ENCODE assay signal across 14 cellular contexts in the genomic region with DNA sequence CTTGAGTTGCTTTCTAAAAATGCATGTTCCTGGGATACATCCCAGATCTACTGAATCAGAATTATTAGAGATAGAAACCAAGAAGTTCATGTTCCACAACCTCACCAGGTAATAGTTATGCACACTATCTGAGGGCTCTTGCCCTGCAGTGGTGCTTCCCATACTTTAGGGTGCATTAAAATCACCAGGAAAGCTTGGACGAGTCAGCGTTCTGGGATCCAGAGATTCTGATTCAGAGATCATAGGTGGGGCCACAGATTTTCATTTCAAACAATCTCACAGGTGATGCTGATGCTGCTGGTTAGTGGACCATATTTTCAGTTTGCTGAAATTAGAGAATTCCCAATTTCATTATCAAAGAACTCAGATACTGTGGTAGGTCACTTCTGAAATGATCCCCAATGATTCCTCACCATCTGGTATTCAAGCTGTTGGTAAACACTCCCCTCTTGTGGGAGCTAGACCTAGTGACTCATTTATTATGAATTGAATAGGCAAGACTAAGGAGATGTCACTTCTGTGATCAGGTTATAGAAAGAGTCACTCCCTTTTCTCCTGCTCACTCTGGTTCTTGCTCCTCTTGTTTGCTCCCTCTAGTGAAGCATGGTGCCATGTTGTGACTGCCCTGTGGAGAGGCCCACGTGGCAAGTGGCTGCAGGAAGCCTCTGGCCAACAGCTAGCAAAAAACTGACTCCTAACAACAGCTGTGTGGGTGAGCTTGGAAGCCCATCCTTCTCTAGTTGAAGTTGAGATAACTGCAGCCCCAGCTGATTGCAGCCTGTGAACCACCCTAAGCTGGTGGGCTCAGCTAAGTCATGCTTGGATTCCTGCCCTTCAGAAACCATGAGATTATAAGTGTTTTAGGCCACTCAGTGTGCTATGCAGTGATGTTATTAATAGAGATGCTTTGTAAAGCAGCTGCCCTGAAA. TPM values are rescaled to one million over a fixed set of nuclear protein-coding genes. Genes with fewer than 3 reads are reported as not detected.
A peak's percentile ranks its signal among the peaks of the same experiment; 100 is the strongest.
DNase-seq lines count a peak whose midpoint lies in the region; ATAC-seq and TF ChIP-seq lines count a peak whose summit lies in the region.
"Had no signal": no experiment of that assay in that cellular context is flagged by ENCODE, and none has a peak within 500 bp of the region (broad histone marks: within the 10 kb centered on the region; RNA-seq: fewer than 3 reads in every experiment).

No MANE protein-coding gene starts in this region.

- H2AFZ ChIP-seq in MM.1S (ENCODE audit: low read length) = no peak overlapping the region
- no peak overlapping the region for H2AFZ ChIP-seq in parathyroid adenoma

- H3K4me1 Mint-ChIP-seq in activated CD8-positive, alpha-beta T cell treated with anti-CD3 and anti-CD28 coated beads, Interleukin-2, amount 10 ng/mL, durations not matched to agents 7 days and 5 days (ENCODE audit: low read depth) = no peaks in the 10 kb centered on the region
- no peaks in the 10 kb centered on the region for H3K4me1 Mint-ChIP-seq in activated CD4-positive, alpha-beta memory T cell treated with anti-CD3 and anti-CD28 coated beads for 36 hours (ENCODE audit: low read depth)
- H3K4me1 Mint-ChIP-seq: IgD-negative memory B cell had no signal

- no peak overlapping the region for H3K9ac ChIP-seq in MM.1S (ENCODE audit: low read length)
- H3K9ac ChIP-seq in parathyroid adenoma = no peak overlapping the region

- no peaks in the 10 kb centered on the region for H3K27me3 ChIP-seq in MM.1S (replicated peaks; ENCODE audit: insufficient read depth, low read length)
- no peaks in the 10 kb centered on the region for H3K27me3 ChIP-seq in parathyroid adenoma (ENCODE audit: control insufficient read depth, insufficient read depth, low read length)
- H3K27me3 ChIP-seq: suprapubic skin had no signal

- POLR2A ChIA-PET in activated CD8-positive, alpha-beta T cell treated with anti-CD3 and anti-CD28 coated beads, Interleukin-2, amount 10 ng/mL, durations not matched to agents 7 days and 5 days (lab: Charles Lee) = no interaction called here
- POLR2A ChIA-PET in activated CD4-positive, alpha-beta memory T cell treated with anti-CD3 and anti-CD28 coated beads for 36 hours (lab: Charles Lee) = no interaction called here

- H3K27ac ChIP-seq in MM.1S (ENCODE audit: low read length) = no peak overlapping the region
- H3K27ac ChIP-seq in parathyroid adenoma = no peak overlapping the region
- H3K27ac ChIP-seq: suprapubic skin had no signal

- no peak overlapping the region for H3K27ac Mint-ChIP-seq in activated CD8-positive, alpha-beta T cell treated with anti-CD3 and anti-CD28 coated beads, Interleukin-2, amount 10 ng/mL, durations not matched to agents 7 days and 5 days
- no peak overlapping the region for H3K27ac Mint-ChIP-seq in activated CD4-positive, alpha-beta memory T cell treated with anti-CD3 and anti-CD28 coated beads for 36 hours
- H3K27ac Mint-ChIP-seq: IgD-negative memory B cell; T-helper 1 cell treated with Interleukin-12 subunit alpha and Interleukin-12 subunit beta and Interleukin-4 antibody, amounts not matched to agents 30 μg/mL and 1 μg/mL, for 36 hours had no signal

- intact Hi-C loops in activated CD4-positive, alpha-beta memory T cell treated with anti-CD3 and anti-CD28 coated beads for 36 hours (cut with micrococcal nuclease) = loop anchor here (5.0 kb wide), 1 partner anchor 34 kb away; no protein-coding TSS in a partner anchor

- H3K9me3 ChIP-seq in MM.1S (replicated peaks; ENCODE audit: insufficient read depth, low read length) (no peaks in the 10 kb centered on the region), parathyroid adenoma (ENCODE audit: control insufficient read depth, low read length) (no peaks in the 10 kb centered on the region)
- H3K9me3 ChIP-seq: suprapubic skin had no signal

- H3K79me2 ChIP-seq in MM.1S (ENCODE audit: low read length) (no peaks in the 10 kb centered on the region), parathyroid adenoma (no peaks in the 10 kb centered on the region)

- no peaks in the 10 kb centered on the region for H4K20me1 ChIP-seq in MM.1S (ENCODE audit: insufficient read depth, low read length)

- DNase-seq in GM03348 (ENCODE audit: low spot score) = peak; percentile 51
- DNase-seq in MM.1S = no peak
- peak; percentile 25 for DNase-seq in cerebellar cortex (ENCODE audit: low spot score)
- no peak for DNase-seq in activated CD8-positive, alpha-beta T cell treated with anti-CD3 and anti-CD28 coated beads, Interleukin-2, amount 10 ng/mL, durations not matched to agents 7 days and 5 days
- no peak for DNase-seq in activated CD4-positive, alpha-beta memory T cell treated with anti-CD3 and anti-CD28 coated beads for 36 hours
- no peak for DNase-seq in NCI-H1930 (lab: John Stamatoyannopoulos, UW)
- DNase-seq: cortex of kidney; NCI-H2227 treated with DMSO at 0.1 percent for 48 hours; stimulated activated CD4-positive, alpha-beta T cell treated with anti-CD3 and anti-CD28 coated beads, Interleukin-2, amount 100 ng/mL, for 24 hours had no signal

- no peak for ATAC-seq in activated CD8-positive, alpha-beta T cell treated with anti-CD3 and anti-CD28 coated beads, Interleukin-2, amount 10 ng/mL, durations not matched to agents 7 days and 5 days

- H3K36me3 ChIP-seq in MM.1S (replicated peaks; ENCODE audit: insufficient read depth, low read length) = no peaks in the 10 kb centered on the region
- no peaks in the 10 kb centered on the region for H3K36me3 ChIP-seq in parathyroid adenoma (ENCODE audit: control insufficient read depth, insufficient read depth, low read length)
- H3K36me3 ChIP-seq: suprapubic skin had no signal

- no peaks in the 10 kb centered on the region for H3K4me1 ChIP-seq in MM.1S (ENCODE audit: low read length)
- peaks cover 1% of the 10 kb centered on the region for H3K4me1 ChIP-seq in parathyroid adenoma

- H3K4me2 ChIP-seq in MM.1S (ENCODE audit: low read depth, low read length) (no peak overlapping the region), parathyroid adenoma (ENCODE audit: low read length) (no peak overlapping the region)

- H3F3A ChIP-seq in MM.1S (ENCODE audit: insufficient read depth, low read length) = no peaks in the 10 kb centered on the region

- no peak overlapping the region for H3K4me3 Mint-ChIP-seq in activated CD8-positive, alpha-beta T cell treated with anti-CD3 and anti-CD28 coated beads, Interleukin-2, amount 10 ng/mL, durations not matched to agents 7 days and 5 days
- no peak overlapping the region for H3K4me3 Mint-ChIP-seq in activated CD4-positive, alpha-beta memory T cell treated with anti-CD3 and anti-CD28 coated beads for 36 hours
- H3K4me3 Mint-ChIP-seq: IgD-negative memory B cell; nephron progenitor cell; T-helper 1 cell treated with Interleukin-12 subunit alpha and Interleukin-12 subunit beta and Interleukin-4 antibody, amounts not matched to agents 30 μg/mL and 1 μg/mL, for 36 hours had no signal

- no peaks in the 10 kb centered on the region for H3K36me3 Mint-ChIP-seq in activated CD8-positive, alpha-beta T cell treated with anti-CD3 and anti-CD28 coated beads, Interleukin-2, amount 10 ng/mL, durations not matched to agents 7 days and 5 days (ENCODE audit: low read depth)
- H3K36me3 Mint-ChIP-seq in activated CD4-positive, alpha-beta memory T cell treated with anti-CD3 and anti-CD28 coated beads for 36 hours = no peaks in the 10 kb centered on the region
- H3K36me3 Mint-ChIP-seq: IgD-negative memory B cell had no signal

- no peak overlapping the region for H3K4me3 ChIP-seq in MM.1S (ENCODE audit: low read length)
- no peak overlapping the region for H3K4me3 ChIP-seq in parathyroid adenoma (ENCODE audit: low read depth, low read length)
- H3K4me3 ChIP-seq: suprapubic skin had no signal

- no peaks in the 10 kb centered on the region for H3K9me2 ChIP-seq in MM.1S (replicated peaks; ENCODE audit: insufficient read depth, low read length)

- H3K27me3 Mint-ChIP-seq in activated CD8-positive, alpha-beta T cell treated with anti-CD3 and anti-CD28 coated beads, Interleukin-2, amount 10 ng/mL, durations not matched to agents 7 days and 5 days (ENCODE audit: low read depth) = peaks cover 22% of the 10 kb centered on the region
- H3K27me3 Mint-ChIP-seq in activated CD4-positive, alpha-beta memory T cell treated with anti-CD3 and anti-CD28 coated beads for 36 hours = peaks cover 5% of the 10 kb centered on the region

- CTCF ChIA-PET in activated CD8-positive, alpha-beta T cell treated with anti-CD3 and anti-CD28 coated beads, Interleukin-2, amount 10 ng/mL, durations not matched to agents 7 days and 5 days (lab: Charles Lee) = interaction anchor here (0.8 to 3.1 kb wide), 4 partner anchors 32 to 271 kb away, joined by 3 to 19 read pairs (median 8); no protein-coding TSS in a partner anchor
- CTCF ChIA-PET in activated CD4-positive, alpha-beta memory T cell treated with anti-CD3 and anti-CD28 coated beads for 36 hours (lab: Charles Lee) = interaction anchor here (1.3 to 5.9 kb wide), 6 partner anchors 33 to 269 kb away, joined by 3 to 90 read pairs (median 10); no protein-coding TSS in a partner anchor

- H3K9me3 Mint-ChIP-seq in activated CD8-positive, alpha-beta T cell treated with anti-CD3 and anti-CD28 coated beads, Interleukin-2, amount 10 ng/mL, durations not matched to agents 7 days and 5 days (ENCODE audit: insufficient read depth) = no peaks in the 10 kb centered on the region
- no peaks in the 10 kb centered on the region for H3K9me3 Mint-ChIP-seq in activated CD4-positive, alpha-beta memory T cell treated with anti-CD3 and anti-CD28 coated beads for 36 hours
- H3K9me3 Mint-ChIP-seq: IgD-negative memory B cell; nephron progenitor cell; T-helper 1 cell treated with Interleukin-12 subunit alpha and Interleukin-12 subunit beta and Interleukin-4 antibody, amounts not matched to agents 30 μg/mL and 1 μg/mL, for 36 hours had no signal

- TF ChIP-seq CTCF in MM.1S (IDR thresholded peaks at IDR 0.05; ENCODE audit: low read length) (peak; percentile 7; the same call in 1 of the 2 replicates), parathyroid adenoma (IDR thresholded peaks at IDR 0.05) (peak; percentile 16)

RNA-seq across cellular contexts. Expression of a gene that starts 59.8 kb away (rescaled TPM):
- not detected for total RNA-seq in activated CD8-positive, alpha-beta T cell treated with anti-CD3 and anti-CD28 coated beads, Interleukin-2, amount 10 ng/mL, durations not matched to agents 7 days and 5 days
- not detected for total RNA-seq in activated CD4-positive, alpha-beta memory T cell treated with anti-CD3 and anti-CD28 coated beads for 36 hours

Comparison
In these comparisons a context has a peak if more than half of its experiments do, and no peak if none do; other contexts are left out.
1. DNase-seq: peak in GM03348 (single experiment) and cerebellar cortex (single experiment); none in MM.1S (single experiment), activated CD8-positive, alpha-beta T cell treated with anti-CD3 and anti-CD28 coated beads, Interleukin-2, amount 10 ng/mL, durations not matched to agents 7 days and 5 days (single experiment), activated CD4-positive, alpha-beta memory T cell treated with anti-CD3 and anti-CD28 coated beads for 36 hours (single experiment) and NCI-H1930 (0 of 2).